In the genomic region with DNA sequence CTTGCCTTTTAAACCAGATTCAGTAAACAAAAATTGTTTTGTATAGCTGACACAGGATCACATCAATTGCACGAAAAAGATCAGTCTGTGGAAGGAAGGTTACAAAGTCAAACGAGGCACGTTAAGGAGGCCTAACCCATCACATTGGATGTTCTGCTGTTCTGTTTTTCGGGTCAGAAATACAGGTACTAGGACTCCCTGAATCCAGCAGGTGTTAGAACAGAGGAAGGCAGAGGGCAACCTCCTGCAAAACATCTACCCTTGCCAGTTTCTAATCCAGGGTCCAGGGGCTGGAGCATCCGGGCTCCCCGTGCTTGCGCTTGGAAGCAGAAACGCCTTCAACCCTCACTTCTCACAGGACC, we compare ENCODE assay signal across 10 cellular contexts.
A peak's percentile ranks its signal among the peaks of the same experiment; 100 is the strongest.
DNase-seq lines count a peak whose midpoint lies in the region; ATAC-seq and TF ChIP-seq lines count a peak whose summit lies in the region.
"Had no signal": no experiment of that assay in that cellular context is flagged by ENCODE, and none has a peak within 500 bp of the region (broad histone marks: within the 10 kb centered on the region; RNA-seq: fewer than 3 reads in every experiment).

No MANE protein-coding gene starts in this region.

- no peaks in the 10 kb centered on the region for H3K9me3 ChIP-seq in right cardiac atrium (ENCODE audit: control insufficient read depth, low read length)
- H3K9me3 ChIP-seq in PC-9 (ENCODE audit: insufficient read depth, low read depth) = no peaks in the 10 kb centered on the region
- H3K9me3 ChIP-seq: SJSA1 had no signal

- no peak for TF ChIP-seq POLR2A in GM18505 (IDR thresholded peaks at IDR 0.05; ENCODE audit: borderline replicate concordance, extremely low read depth, insufficient read depth, insufficient read length)

- H3K27me3 ChIP-seq in right cardiac atrium (ENCODE audit: control insufficient read depth, insufficient read depth) (no peaks in the 10 kb centered on the region), PC-9 (ENCODE audit: insufficient read depth, low read depth) (no peaks in the 10 kb centered on the region)
- H3K27me3 ChIP-seq: SJSA1 had no signal

- no peak overlapping the region for H3K4me2 ChIP-seq in PC-9

- POLR2A ChIA-PET in PC-9 (lab: Charles Lee; ENCODE audit: unreplicated experiment) = no interaction called here

- no peaks in the 10 kb centered on the region for H3K79me2 ChIP-seq in PC-9 (ENCODE audit: low read depth)

- TF ChIP-seq CTCF in retinal pigment epithelial cell (conservative IDR thresholded peaks at IDR 0.05; ENCODE audit: low read depth, low read length) (no peak), PC-9 (conservative IDR thresholded peaks at IDR 0.05) (no peak)

- H3K4me3 ChIP-seq in right cardiac atrium (ENCODE audit: low read length) (peak overlapping the region; percentile 57), retinal pigment epithelial cell (ENCODE audit: low read length) (peak overlapping the region; percentile 42), PC-9 (no peak overlapping the region)
- H3K4me3 ChIP-seq: SJSA1 had no signal

- H3K4me1 ChIP-seq in right cardiac atrium (ENCODE audit: control insufficient read depth, insufficient read depth, low read length) (no peaks in the 10 kb centered on the region), PC-9 (replicated peaks; ENCODE audit: insufficient read depth) (no peaks in the 10 kb centered on the region)
- H3K4me1 ChIP-seq: SJSA1 had no signal

- no peaks in the 10 kb centered on the region for H3F3A ChIP-seq in PC-9 (ENCODE audit: insufficient read depth, low read depth)

- intact Hi-C loops in right cardiac atrium (cut with DNase I) (no loop called here), PC-9 (cut with micrococcal nuclease; ENCODE audit: unreplicated experiment) (no loop called here)

- CTCF ChIA-PET in PC-9 (lab: Charles Lee) = no interaction called here

- in situ Hi-C loops in ACHN (cut with HindIII; ENCODE audit: low pct_ligation_motif_present, low pct_unique_long_range_greater_than_20kb, low sequenced_read_pairs) = no loop called here

- no peaks in the 10 kb centered on the region for H3K36me3 ChIP-seq in PC-9 (ENCODE audit: low read depth)
- H3K36me3 ChIP-seq: SJSA1 had no signal

- no peaks in the 10 kb centered on the region for H3K9me2 ChIP-seq in PC-9 (ENCODE audit: insufficient read depth)

- ATAC-seq in GM18505 (IDR thresholded peaks at IDR 0.05; ENCODE audit: unreplicated experiment) (peak; percentile 1), right cardiac atrium (no peak), GM21381 (IDR thresholded peaks at IDR 0.05; ENCODE audit: unreplicated experiment) (no peak)

- no TSS peak for BruUV-seq in PC-9 (replicated peaks; lab: Mats Ljungman, UMichigan)

- H3K27ac ChIP-seq in right cardiac atrium (ENCODE audit: low read length) = no peak overlapping the region
- H3K27ac ChIP-seq in PC-9 = no peak overlapping the region
- H3K27ac ChIP-seq: SJSA1 had no signal

- no peak overlapping the region for H2AFZ ChIP-seq in PC-9

- WGBS in right cardiac atrium = 23% methylated on average over 8 of the region's 8 CpGs

- H4K20me1 ChIP-seq in PC-9 (ENCODE audit: insufficient read depth) = no peaks in the 10 kb centered on the region

- peak; percentile 59 for DNase-seq in NCI-H1105 treated with DMSO at 0.1 percent for 48 hours (lab: John Stamatoyannopoulos, UW)
- DNase-seq in right cardiac atrium = no peak
- no peak for DNase-seq in retinal pigment epithelial cell (ENCODE audit: low read depth)
- no peak for DNase-seq in PC-9
- no peak for DNase-seq in ACHN
- no peak for DNase-seq in NCI-H526 treated with DMSO at 0.1 percent for 48 hours (lab: John Stamatoyannopoulos, UW)
- DNase-seq: DMS79 had no signal
